14 cellular contexts compared by ENCODE assay signal in the genomic region with DNA sequence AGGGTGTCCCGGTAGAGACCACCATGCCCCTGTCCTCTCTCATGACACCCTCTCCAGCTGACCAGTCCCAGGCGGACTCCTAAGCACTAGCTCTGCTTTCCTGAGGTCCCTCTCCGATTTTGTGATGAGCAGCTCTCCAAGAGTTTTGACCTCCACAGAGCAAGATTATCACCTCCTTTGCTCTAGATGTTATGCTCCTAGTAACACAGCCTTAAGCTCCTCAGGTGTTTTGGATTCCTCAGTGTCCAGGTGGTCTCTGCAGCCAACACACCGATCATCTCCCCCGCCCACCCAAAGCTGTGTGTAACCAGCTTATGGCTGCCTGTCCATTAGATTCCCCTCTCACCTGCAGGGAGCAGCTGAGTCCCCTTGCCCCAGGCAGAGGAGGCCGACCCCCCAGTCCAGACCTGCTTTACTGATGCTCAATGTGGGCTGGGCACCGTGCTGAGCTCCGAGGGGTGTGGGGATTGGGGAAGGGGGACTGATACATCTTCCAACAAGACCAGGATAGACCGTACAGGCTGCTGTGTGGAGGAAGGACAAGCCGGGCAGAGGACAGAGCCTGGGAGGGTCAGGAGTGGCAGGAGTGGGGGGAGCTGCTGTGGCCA. TPM values are rescaled to one million over a fixed set of nuclear protein-coding genes. Genes with fewer than 3 reads are reported as not detected.
"Had no signal": no experiment of that assay in that cellular context is flagged by ENCODE, and none has a peak within 500 bp of the region (broad histone marks: within the 10 kb centered on the region; RNA-seq: fewer than 3 reads in every experiment).

No MANE protein-coding gene starts in this region.

- H3K4me3 ChIP-seq: mucosa of descending colon, right atrium auricular region, sigmoid colon, tibial artery, upper lobe of right lung, vagina had no signal

- H3K27ac Mint-ChIP-seq: dendritic cell treated with granulocyte-macrophage colony-stimulating factor and Interleukin-4, amounts not matched to agents 40 ng/mL and 50 ng/mL, for 4 days; stimulated activated naive CD8-positive, alpha-beta T cell treated with anti-CD3 and anti-CD28 coated beads, Interleukin-15, Interleukin-2, amounts not matched to agents 100 ng/mL and 50 ng/mL, for 24 hours had no signal

- H3K27me3 ChIP-seq: foreskin keratinocyte, right atrium auricular region, vagina had no signal

- DNase-seq: cerebellar nuclear complex; erythroblast; foreskin keratinocyte; naive thymus-derived CD8-positive, alpha-beta T cell; sigmoid colon; tibial artery; upper lobe of right lung had no signal

- H3K4me3 Mint-ChIP-seq: dendritic cell treated with granulocyte-macrophage colony-stimulating factor and Interleukin-4, amounts not matched to agents 40 ng/mL and 50 ng/mL, for 4 days; naive thymus-derived CD8-positive, alpha-beta T cell; stimulated activated naive CD8-positive, alpha-beta T cell treated with anti-CD3 and anti-CD28 coated beads, Interleukin-15, Interleukin-2, amounts not matched to agents 100 ng/mL and 50 ng/mL, for 24 hours had no signal

- H3K9me3 Mint-ChIP-seq: dendritic cell treated with granulocyte-macrophage colony-stimulating factor and Interleukin-4, amounts not matched to agents 40 ng/mL and 50 ng/mL, for 4 days; naive thymus-derived CD8-positive, alpha-beta T cell; stimulated activated naive CD8-positive, alpha-beta T cell treated with anti-CD3 and anti-CD28 coated beads, Interleukin-15, Interleukin-2, amounts not matched to agents 100 ng/mL and 50 ng/mL, for 24 hours had no signal

- H3K36me3 ChIP-seq: neutrophil, right atrium auricular region, sigmoid colon, tibial artery, upper lobe of right lung, vagina had no signal

- H3K27me3 Mint-ChIP-seq: stimulated activated naive CD8-positive, alpha-beta T cell treated with anti-CD3 and anti-CD28 coated beads, Interleukin-15, Interleukin-2, amounts not matched to agents 100 ng/mL and 50 ng/mL, for 24 hours had no signal

- H3K36me3 Mint-ChIP-seq: naive thymus-derived CD8-positive, alpha-beta T cell had no signal

- ATAC-seq: foreskin keratinocyte; mucosa of descending colon; naive thymus-derived CD8-positive, alpha-beta T cell; upper lobe of right lung had no signal

RNA-seq across cellular contexts. Expression of a gene that starts 2.3 kb away (rescaled TPM):
- total RNA-seq: endothelial cell of umbilical vein had no signal
